In the genomic region with DNA sequence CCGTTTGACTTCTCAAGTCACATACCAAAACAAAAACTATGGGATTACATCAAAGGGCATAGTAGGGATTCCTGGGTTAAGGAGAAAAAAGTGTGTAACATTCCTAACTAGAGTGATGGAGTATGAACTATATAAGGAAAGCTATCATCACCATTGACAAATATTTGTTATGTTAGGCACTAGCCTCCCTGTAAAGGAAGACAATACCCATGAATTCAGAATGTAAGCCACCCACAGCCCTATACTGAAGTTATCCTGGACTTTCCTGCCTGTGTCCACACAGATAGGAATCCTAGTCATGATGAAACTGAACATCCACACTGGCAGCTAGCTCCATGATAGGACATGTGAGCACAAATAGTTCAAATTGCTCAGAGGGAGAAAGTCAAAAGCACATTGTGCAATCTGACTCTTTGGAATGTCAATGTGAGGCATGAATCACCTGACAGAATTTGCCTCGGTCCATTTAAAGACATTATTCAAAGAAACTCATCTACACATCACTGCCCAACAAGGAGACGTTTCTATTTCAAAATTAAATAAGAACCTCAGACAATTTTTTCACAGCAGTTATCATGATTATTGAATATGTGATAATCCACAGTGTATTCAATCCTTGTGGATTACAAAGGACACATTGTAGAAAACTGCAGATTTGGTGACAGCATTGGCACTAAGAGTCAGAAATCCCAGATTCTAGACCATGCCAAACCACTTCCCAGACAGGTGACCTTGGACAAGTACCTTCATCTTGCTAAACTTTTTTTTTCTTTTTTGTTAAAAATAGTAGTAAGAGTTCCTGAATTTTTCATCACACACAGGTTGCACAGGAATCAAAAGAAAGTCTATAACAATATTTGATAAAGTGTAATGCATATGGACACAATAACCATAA, we compare ENCODE assay signal across 10 cellular contexts.
DNase-seq lines count a peak whose midpoint lies in the region; TF ChIP-seq lines count a peak whose summit lies in the region.
"Had no signal": no experiment of that assay in that cellular context is flagged by ENCODE, and none has a peak within 500 bp of the region (broad histone marks: within the 10 kb centered on the region; RNA-seq: fewer than 3 reads in every experiment).

No MANE protein-coding gene starts in this region.

- H3K4me1 ChIP-seq in uterus: no peaks in the 10 kb centered on the region

- POLR2A ChIA-PET in AG04449 (lab: Yijun Ruan, JAX): interaction anchor here (1.4 kb wide), 1 partner anchor 17 kb away, joined by 4 read pairs; no protein-coding TSS in a partner anchor

- no peak for TF ChIP-seq POLR2A in uterus (IDR thresholded peaks at IDR 0.05)

- H3K4me1 Mint-ChIP-seq in activated CD4-positive, alpha-beta T cell treated with anti-CD3 and anti-CD28 coated beads, Interleukin-2, amount 10 ng/mL, durations not matched to agents 24 days and 14 days: no peaks in the 10 kb centered on the region
- H3K4me1 Mint-ChIP-seq: stimulated activated effector memory CD8-positive, alpha-beta T cell treated with anti-CD3 and anti-CD28 coated beads, Interleukin-12 subunit alpha, Interleukin-12 subunit beta, amount 100 ng/mL, for 72 hours had no signal

- H3K4me3 ChIP-seq in AG04449 (ENCODE audit: low read depth, low read length) (no peak overlapping the region), uterus (no peak overlapping the region), WERI-Rb-1 (ENCODE audit: low read depth, low read length) (no peak overlapping the region)

- H3K4me3 Mint-ChIP-seq in activated CD4-positive, alpha-beta T cell treated with anti-CD3 and anti-CD28 coated beads, Interleukin-2, amount 10 ng/mL, durations not matched to agents 24 days and 14 days: no peak overlapping the region
- H3K4me3 Mint-ChIP-seq: stimulated activated effector memory CD8-positive, alpha-beta T cell treated with anti-CD3 and anti-CD28 coated beads, Interleukin-12 subunit alpha, Interleukin-12 subunit beta, amount 100 ng/mL, for 72 hours had no signal

- CTCF ChIA-PET in AG04449 (lab: Yijun Ruan, JAX): interaction anchor here (0.8 to 1.7 kb wide), 3 partner anchors 10 to 111 kb away, joined by 3 to 4 read pairs (median 3); no protein-coding TSS in a partner anchor

- H3K36me3 Mint-ChIP-seq in activated CD4-positive, alpha-beta T cell treated with anti-CD3 and anti-CD28 coated beads, Interleukin-2, amount 10 ng/mL, durations not matched to agents 24 days and 14 days (ENCODE audit: low read depth): no peaks in the 10 kb centered on the region
- H3K36me3 Mint-ChIP-seq: stimulated activated effector memory CD8-positive, alpha-beta T cell treated with anti-CD3 and anti-CD28 coated beads, Interleukin-12 subunit alpha, Interleukin-12 subunit beta, amount 100 ng/mL, for 72 hours had no signal

- peaks cover 4% of the 10 kb centered on the region for H3K9me3 Mint-ChIP-seq in activated CD4-positive, alpha-beta T cell treated with anti-CD3 and anti-CD28 coated beads, Interleukin-2, amount 10 ng/mL, durations not matched to agents 24 days and 14 days

- H3K27ac Mint-ChIP-seq in activated CD4-positive, alpha-beta T cell treated with anti-CD3 and anti-CD28 coated beads, Interleukin-2, amount 10 ng/mL, durations not matched to agents 24 days and 14 days: no peak overlapping the region
- H3K27ac Mint-ChIP-seq: stimulated activated effector memory CD8-positive, alpha-beta T cell treated with anti-CD3 and anti-CD28 coated beads, Interleukin-12 subunit alpha, Interleukin-12 subunit beta, amount 100 ng/mL, for 72 hours had no signal

- no peak for TF ChIP-seq CTCF in AG04449 (IDR thresholded peaks at IDR 0.05; ENCODE audit: insufficient read depth, low read length, missing control alignments)
- no peak for TF ChIP-seq CTCF in uterus (IDR thresholded peaks at IDR 0.05)
- no peak for TF ChIP-seq CTCF in WERI-Rb-1 (IDR thresholded peaks at IDR 0.05; ENCODE audit: low read depth, low read length)

- H3K27ac ChIP-seq in epithelial cell of prostate: peak overlapping the region; percentile 98
- no peak overlapping the region for H3K27ac ChIP-seq in uterus
- H3K27ac ChIP-seq in WERI-Rb-1: no peak overlapping the region
- H3K27ac ChIP-seq: KMS-11 had no signal

- no peaks in the 10 kb centered on the region for H3K9me3 ChIP-seq in uterus
- H3K9me3 ChIP-seq in WERI-Rb-1 (ENCODE audit: severe bottlenecking): peaks cover 3% of the 10 kb centered on the region

- H3K27me3 Mint-ChIP-seq in activated CD4-positive, alpha-beta T cell treated with anti-CD3 and anti-CD28 coated beads, Interleukin-2, amount 10 ng/mL, durations not matched to agents 24 days and 14 days: no peaks in the 10 kb centered on the region

- DNase-seq in AG04449 (ENCODE audit: low read depth, low spot score) (peak; percentile 99), NCI-H226 (peak; percentile 99), epithelial cell of prostate (ENCODE audit: low read depth, low spot score) (peak; percentile 99), lung microvascular endothelial cell (ENCODE audit: low read depth in 2 of 2) (peak; percentile 45 to 57), uterus (no peak), DMS114 treated with DMSO at 0.1 percent for 48 hours (lab: John Stamatoyannopoulos, UW; ENCODE audit: unreplicated experiment) (no peak), WERI-Rb-1 (no peak)
- no peak for DNase-seq in activated CD4-positive, alpha-beta T cell treated with anti-CD3 and anti-CD28 coated beads, Interleukin-2, amount 10 ng/mL, durations not matched to agents 24 days and 14 days

- no peaks in the 10 kb centered on the region for H3K36me3 ChIP-seq in uterus
- no peaks in the 10 kb centered on the region for H3K36me3 ChIP-seq in WERI-Rb-1

- intact Hi-C loops in uterus (cut with DNase I; ENCODE audit: low total_unique reads): no loop called here
- intact Hi-C loops in activated CD4-positive, alpha-beta T cell treated with anti-CD3 and anti-CD28 coated beads, Interleukin-2, amount 10 ng/mL, durations not matched to agents 24 days and 14 days (cut with micrococcal nuclease): no loop called here

- H3K27me3 ChIP-seq in uterus (no peaks in the 10 kb centered on the region), WERI-Rb-1 (ENCODE audit: insufficient read depth, low read depth, severe bottlenecking) (no peaks in the 10 kb centered on the region)

Comparison
In these comparisons a context has a peak if more than half of its experiments do, and no peak if none do; other contexts are left out.
1. DNase-seq: peak in AG04449 (single experiment), NCI-H226 (single experiment), epithelial cell of prostate (single experiment) and lung microvascular endothelial cell (2 of 2); none in uterus (0 of 2), DMS114 treated with DMSO at 0.1 percent for 48 hours (single experiment), WERI-Rb-1 (single experiment) and activated CD4-positive, alpha-beta T cell treated with anti-CD3 and anti-CD28 coated beads, Interleukin-2, amount 10 ng/mL, durations not matched to agents 24 days and 14 days (single experiment).